Comparison of ENCODE assay signal across 9 cellular contexts in the genomic region with DNA sequence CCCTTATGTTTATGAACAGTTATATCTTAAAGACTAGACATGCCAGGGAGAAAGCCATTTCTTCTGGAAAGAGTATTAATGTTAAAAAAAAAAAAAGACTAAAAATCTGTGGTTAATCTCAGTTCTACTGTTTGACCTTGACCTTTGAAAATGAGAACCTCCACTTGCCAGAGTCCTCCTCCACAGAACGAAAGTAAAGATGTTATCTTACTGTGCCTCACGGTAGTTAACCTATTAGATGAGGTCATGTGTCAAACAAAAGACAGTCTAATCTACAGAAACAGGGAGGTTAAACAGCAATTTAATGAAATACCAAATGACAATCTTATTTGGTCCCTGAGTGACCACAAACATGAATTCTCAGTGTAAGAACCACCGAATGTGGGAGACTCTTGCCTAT. TPM values are rescaled to one million over a fixed set of nuclear protein-coding genes. Genes with fewer than 3 reads are reported as not detected.
DNase-seq lines count a peak whose midpoint lies in the region; ATAC-seq lines count a peak whose summit lies in the region.
"Had no signal": no experiment of that assay in that cellular context is flagged by ENCODE, and none has a peak within 500 bp of the region (broad histone marks: within the 10 kb centered on the region; RNA-seq: fewer than 3 reads in every experiment).

No MANE protein-coding gene starts in this region.

- no peaks in the 10 kb centered on the region for H3K9me3 Mint-ChIP-seq in activated naive CD4-positive, alpha-beta T cell treated with anti-CD3 and anti-CD28 coated beads for 36 hours
- no peaks in the 10 kb centered on the region for H3K9me3 Mint-ChIP-seq in T-helper 1 cell treated with Interleukin-12 subunit alpha and Interleukin-12 subunit beta and Interleukin-4 antibody, amounts not matched to agents 30 μg/mL and 1 μg/mL, for 36 hours
- no peaks in the 10 kb centered on the region for H3K9me3 Mint-ChIP-seq in stimulated activated naive CD8-positive, alpha-beta T cell treated with anti-CD3 and anti-CD28 coated beads, Interleukin-15, amount 100 ng/mL, for 72 hours

- no peak overlapping the region for H3K4me3 Mint-ChIP-seq in activated naive CD4-positive, alpha-beta T cell treated with anti-CD3 and anti-CD28 coated beads for 36 hours
- peak overlapping the region; percentile 67 for H3K4me3 Mint-ChIP-seq in T-helper 1 cell treated with Interleukin-12 subunit alpha and Interleukin-12 subunit beta and Interleukin-4 antibody, amounts not matched to agents 30 μg/mL and 1 μg/mL, for 36 hours
- peak overlapping the region; percentile 73 to 81 for H3K4me3 Mint-ChIP-seq in stimulated activated naive CD8-positive, alpha-beta T cell treated with anti-CD3 and anti-CD28 coated beads, Interleukin-15, amount 100 ng/mL, for 72 hours

- H3K36me3 Mint-ChIP-seq in activated naive CD4-positive, alpha-beta T cell treated with anti-CD3 and anti-CD28 coated beads for 36 hours (ENCODE audit: low read depth): no peaks in the 10 kb centered on the region
- H3K36me3 Mint-ChIP-seq in T-helper 1 cell treated with Interleukin-12 subunit alpha and Interleukin-12 subunit beta and Interleukin-4 antibody, amounts not matched to agents 30 μg/mL and 1 μg/mL, for 36 hours (ENCODE audit: low read depth): no peaks in the 10 kb centered on the region

- intact Hi-C loops in activated naive CD4-positive, alpha-beta T cell treated with anti-CD3 and anti-CD28 coated beads for 36 hours (cut with micrococcal nuclease): no loop called here

- peak overlapping the region; percentile 42 for H3K27ac Mint-ChIP-seq in activated naive CD4-positive, alpha-beta T cell treated with anti-CD3 and anti-CD28 coated beads for 36 hours
- peak overlapping the region; percentile 64 for H3K27ac Mint-ChIP-seq in T-helper 1 cell treated with Interleukin-12 subunit alpha and Interleukin-12 subunit beta and Interleukin-4 antibody, amounts not matched to agents 30 μg/mL and 1 μg/mL, for 36 hours
- peak overlapping the region; percentile 94 to 98 for H3K27ac Mint-ChIP-seq in stimulated activated naive CD8-positive, alpha-beta T cell treated with anti-CD3 and anti-CD28 coated beads, Interleukin-15, amount 100 ng/mL, for 72 hours

- peak; percentile 65 for ATAC-seq in HG02938 (IDR thresholded peaks at IDR 0.05; ENCODE audit: unreplicated experiment)
- ATAC-seq in stimulated activated naive CD8-positive, alpha-beta T cell treated with anti-CD3 and anti-CD28 coated beads, Interleukin-15, amount 100 ng/mL, for 72 hours: peak; percentile 72

- H3K4me1 Mint-ChIP-seq in activated naive CD4-positive, alpha-beta T cell treated with anti-CD3 and anti-CD28 coated beads for 36 hours (ENCODE audit: low read depth): peaks cover 64% of the 10 kb centered on the region
- peaks cover 51% of the 10 kb centered on the region for H3K4me1 Mint-ChIP-seq in T-helper 1 cell treated with Interleukin-12 subunit alpha and Interleukin-12 subunit beta and Interleukin-4 antibody, amounts not matched to agents 30 μg/mL and 1 μg/mL, for 36 hours (ENCODE audit: low read depth)
- peaks cover 71% of the 10 kb centered on the region for H3K4me1 Mint-ChIP-seq in stimulated activated naive CD8-positive, alpha-beta T cell treated with anti-CD3 and anti-CD28 coated beads, Interleukin-15, amount 100 ng/mL, for 72 hours

- H3K27me3 Mint-ChIP-seq in activated naive CD4-positive, alpha-beta T cell treated with anti-CD3 and anti-CD28 coated beads for 36 hours (ENCODE audit: low read depth): no peaks in the 10 kb centered on the region
- H3K27me3 Mint-ChIP-seq in T-helper 1 cell treated with Interleukin-12 subunit alpha and Interleukin-12 subunit beta and Interleukin-4 antibody, amounts not matched to agents 30 μg/mL and 1 μg/mL, for 36 hours (ENCODE audit: low read depth): peaks cover 14% of the 10 kb centered on the region
- H3K27me3 Mint-ChIP-seq in stimulated activated naive CD8-positive, alpha-beta T cell treated with anti-CD3 and anti-CD28 coated beads, Interleukin-15, amount 100 ng/mL, for 72 hours: peaks cover 10% of the 10 kb centered on the region

- DNase-seq in activated naive CD4-positive, alpha-beta T cell treated with anti-CD3 and anti-CD28 coated beads for 36 hours: no peak
- DNase-seq in activated naive CD4-positive, alpha-beta T cell treated with Interleukin-2 at 50 U/mL for 16 hours: no peak
- no peak for DNase-seq in stimulated activated naive CD8-positive, alpha-beta T cell treated with anti-CD3 and anti-CD28 coated beads, Interleukin-15, amount 100 ng/mL, for 72 hours
- DNase-seq in amygdala (lab: John Stamatoyannopoulos, UW): no peak
- DNase-seq in hypothalamus (lab: John Stamatoyannopoulos, UW): no peak
- DNase-seq in NCI-H187 (lab: John Stamatoyannopoulos, UW): no peak
- DNase-seq: NCI-H2029 had no signal

- CTCF ChIA-PET in activated naive CD4-positive, alpha-beta T cell treated with anti-CD3 and anti-CD28 coated beads for 36 hours (lab: Charles Lee): interaction anchor here (0.6 to 9.3 kb wide), 24 partner anchors 9 to 537 kb away, joined by 3 to 159 read pairs (median 6); a partner anchor contains a TSS

RNA-seq across cellular contexts. Expression of a gene that starts 51.2 kb away (rescaled TPM):
- total RNA-seq in activated naive CD4-positive, alpha-beta T cell treated with anti-CD3 and anti-CD28 coated beads for 36 hours: not detected

RNA-seq across cellular contexts. Expression of a gene that starts 57.5 kb away (rescaled TPM):
- total RNA-seq in activated naive CD4-positive, alpha-beta T cell treated with anti-CD3 and anti-CD28 coated beads for 36 hours: under 1 TPM; 0.26 to 0.74 TPM

Comparison
In these comparisons a context has a peak if more than half of its experiments do, and no peak if none do; other contexts are left out.
1. H3K27ac Mint-ChIP-seq: peak in every context shown above with its lines; median percentile 96 in stimulated activated naive CD8-positive, alpha-beta T cell treated with anti-CD3 and anti-CD28 coated beads, Interleukin-15, amount 100 ng/mL, for 72 hours; 64 in T-helper 1 cell treated with Interleukin-12 subunit alpha and Interleukin-12 subunit beta and Interleukin-4 antibody, amounts not matched to agents 30 μg/mL and 1 μg/mL, for 36 hours; 42 in activated naive CD4-positive, alpha-beta T cell treated with anti-CD3 and anti-CD28 coated beads for 36 hours.